Comparison of ENCODE assay signal across 8 cellular contexts in the genomic region with DNA sequence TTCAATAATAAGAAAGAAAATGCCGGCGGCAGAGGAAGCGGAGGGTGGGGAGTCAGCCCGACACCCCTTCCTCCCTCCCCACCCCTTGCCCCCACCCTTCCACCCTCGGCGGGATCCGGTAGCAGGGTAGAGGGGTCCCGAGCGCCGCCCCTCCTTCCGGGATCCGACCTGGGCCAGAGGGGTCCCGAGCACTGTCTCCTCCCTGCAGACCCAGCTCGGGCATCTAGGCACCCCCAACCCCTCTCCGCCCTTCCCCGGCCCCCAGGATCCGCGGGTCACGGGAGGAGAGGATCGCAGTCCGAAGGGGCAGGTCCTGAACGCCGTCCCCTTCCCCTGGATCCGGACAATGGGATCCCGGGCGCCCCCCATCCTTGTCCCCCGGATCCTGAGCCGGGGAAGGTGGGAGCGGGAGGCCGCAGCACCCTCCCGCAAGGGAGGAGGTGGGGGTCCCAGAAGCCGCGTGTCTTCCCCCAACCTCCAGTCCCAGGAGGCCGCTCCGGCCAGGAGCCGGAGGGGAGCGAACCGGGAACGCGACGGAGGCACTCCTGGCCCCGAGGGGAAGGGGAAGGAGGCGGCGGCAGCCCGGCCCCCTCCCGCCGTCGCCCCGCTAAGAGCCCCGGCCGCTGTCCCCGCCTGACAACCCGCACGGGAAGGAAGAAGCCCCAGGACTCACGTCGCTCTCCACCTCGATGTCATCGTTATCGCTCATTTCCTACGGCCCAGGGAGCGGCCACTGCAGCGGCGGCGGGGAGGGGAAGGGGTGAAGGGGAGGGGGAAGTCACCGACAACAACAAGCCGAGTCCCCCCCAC. TPM values are rescaled to one million over a fixed set of nuclear protein-coding genes. Genes with fewer than 3 reads are reported as not detected.
DNase-seq lines count a peak whose midpoint lies in the region; ATAC-seq and TF ChIP-seq lines count a peak whose summit lies in the region.

No MANE protein-coding gene starts in this region.

- peaks cover 53% of the 10 kb centered on the region for H3K36me3 Mint-ChIP-seq in activated T-helper 17 cell treated with anti-CD3 and anti-CD28 coated beads, Interleukin-2, amount 50 U/mL, for 72 hours (ENCODE audit: low read depth)

- H4K12ac ChIP-seq in trophoblast cell (ENCODE audit: low read depth, low read length), result no peak overlapping the region

- peak overlapping the region; percentile 32 for H2AFZ ChIP-seq in trophoblast cell (ENCODE audit: insufficient read depth, low read length, poor library complexity)

- H3K4ac ChIP-seq in trophoblast cell (ENCODE audit: low read depth, low read length), result peak overlapping the region; percentile 19

- no peak for TF ChIP-seq EP300 in gastroesophageal sphincter (IDR thresholded peaks at IDR 0.05)

- H3K14ac ChIP-seq in trophoblast cell (ENCODE audit: low read length), result peak overlapping the region; percentile 49

- H3K18ac ChIP-seq in trophoblast cell (ENCODE audit: low read length), result peak overlapping the region; percentile 80

- H3K27me3 ChIP-seq in gastroesophageal sphincter (no peaks in the 10 kb centered on the region), trophoblast cell (ENCODE audit: insufficient read depth, low read length) (no peaks in the 10 kb centered on the region), vagina (no peaks in the 10 kb centered on the region)

- H3K9me3 Mint-ChIP-seq in activated T-helper 17 cell treated with anti-CD3 and anti-CD28 coated beads, Interleukin-2, amount 50 U/mL, for 72 hours, result no peaks in the 10 kb centered on the region

- no peak overlapping the region for H2BK120ac ChIP-seq in trophoblast cell (ENCODE audit: insufficient read depth, low read length, poor library complexity)

- TF ChIP-seq CTCF in LNCaP clone FGC (IDR thresholded peaks at IDR 0.05; ENCODE audit: control insufficient read depth, extremely low read depth, insufficient read depth) (no peak), gastroesophageal sphincter (IDR thresholded peaks at IDR 0.05) (no peak), vagina (IDR thresholded peaks at IDR 0.05) (no peak)

- peak overlapping the region; percentile 76 for H3K4me2 ChIP-seq in trophoblast cell (ENCODE audit: low read length)

- H3K36me3 ChIP-seq in gastroesophageal sphincter (peaks cover 0 to 9% of the 10 kb centered on the region in 2 donors), trophoblast cell (ENCODE audit: control insufficient read depth in 1 of 2, insufficient read depth in 2 of 2, low read length in 2 of 2) (peaks cover 0 to 2% of the 10 kb centered on the region in 2 experiments), vagina (no peaks in the 10 kb centered on the region)

- peak overlapping the region; percentile 90 for H3K27ac Mint-ChIP-seq in activated T-helper 17 cell treated with anti-CD3 and anti-CD28 coated beads, Interleukin-2, amount 50 U/mL, for 72 hours

- TF ChIP-seq POLR2A in gastroesophageal sphincter (IDR thresholded peaks at IDR 0.05), result no peak
- TF ChIP-seq POLR2A in vagina (IDR thresholded peaks at IDR 0.05), result no peak

- H3K4me1 ChIP-seq in gastroesophageal sphincter (peaks cover 11 to 56% (median 20%) of the 10 kb centered on the region in 3 donors), trophoblast cell (ENCODE audit: control insufficient read depth in 1 of 2, insufficient read depth in 2 of 2, low read length in 2 of 2) (no peaks in the 10 kb centered on the region), vagina (peaks cover 53% of the 10 kb centered on the region)

- peak overlapping the region; percentile 42 for H4K8ac ChIP-seq in trophoblast cell (ENCODE audit: low read depth, low read length)

- no peaks in the 10 kb centered on the region for H3K9me3 ChIP-seq in gastroesophageal sphincter
- H3K9me3 ChIP-seq in trophoblast cell (ENCODE audit: insufficient read depth, low read depth, low read length), result no peaks in the 10 kb centered on the region
- H3K9me3 ChIP-seq in vagina, result no peaks in the 10 kb centered on the region

- H3K27ac ChIP-seq in gastroesophageal sphincter, result peak overlapping the region; percentile 64 to 93 (median 92)
- H3K27ac ChIP-seq in trophoblast cell (ENCODE audit: low read depth, low read length), result peak overlapping the region; percentile 73
- H3K27ac ChIP-seq in vagina, result peak overlapping the region; percentile 92

- peaks cover 4% of the 10 kb centered on the region for H3K79me1 ChIP-seq in trophoblast cell (ENCODE audit: low read length)

- peak overlapping the region; percentile 84 for H3K9ac ChIP-seq in trophoblast cell (ENCODE audit: low read length)

- WGBS in gastroesophageal sphincter (ENCODE audit: low coverage in 1 of 2), 2 donors, result 0 to 1% methylated on average over 1 to 19 of the region's 66 CpGs
- WGBS in trophoblast cell (ENCODE audit: extremely low coverage, insufficient coverage, insufficient read length), result no CpG with 5 or more reads among the region's 66 CpGs

- no peak for DNase-seq in LNCaP clone FGC (ENCODE audit: low read depth)
- DNase-seq in trophoblast cell, result peak in 1 of 2 donors; percentile 2
- DNase-seq in vagina (ENCODE audit: extremely low spot score in 2 of 2), result no peak
- DNase-seq in AG08395 (ENCODE audit: low spot score), result no peak
- DNase-seq in NCI-H1930 (lab: John Stamatoyannopoulos, UW), result no peak

- ATAC-seq in GM21381 (IDR thresholded peaks at IDR 0.05; ENCODE audit: unreplicated experiment) (peak; percentile 0), gastroesophageal sphincter (peak; percentile 54)
- ATAC-seq in activated T-helper 17 cell treated with anti-CD3 and anti-CD28 coated beads, Interleukin-2, amount 50 U/mL, for 72 hours (replicated peaks), result no peak

- H2BK5ac ChIP-seq in trophoblast cell (ENCODE audit: low read depth, low read length, poor library complexity), result peak overlapping the region; percentile 68

- H3K4me1 Mint-ChIP-seq in activated T-helper 17 cell treated with anti-CD3 and anti-CD28 coated beads, Interleukin-2, amount 50 U/mL, for 72 hours, result peaks cover 26% of the 10 kb centered on the region

- no peak overlapping the region for H3K23ac ChIP-seq in trophoblast cell (ENCODE audit: low read length)

- peak overlapping the region; percentile 96 for H3K4me3 ChIP-seq in LNCaP clone FGC (ENCODE audit: low read depth, low read length)
- H3K4me3 ChIP-seq in gastroesophageal sphincter, result peak overlapping the region; percentile 74 to 82
- peak overlapping the region; percentile 85 for H3K4me3 ChIP-seq in trophoblast cell (ENCODE audit: low read depth, low read length)
- peak overlapping the region; percentile 63 to 85 for H3K4me3 ChIP-seq in vagina

- no peak overlapping the region for H2AK5ac ChIP-seq in trophoblast cell (ENCODE audit: low read length)

- H3K4me3 Mint-ChIP-seq in activated T-helper 17 cell treated with anti-CD3 and anti-CD28 coated beads, Interleukin-2, amount 50 U/mL, for 72 hours, result peak overlapping the region; percentile 84

- H4K91ac ChIP-seq in trophoblast cell (ENCODE audit: low read depth, low read length), result peak overlapping the region; percentile 41

- H2BK12ac ChIP-seq in trophoblast cell (ENCODE audit: low read length), result no peak overlapping the region

- H3K27me3 Mint-ChIP-seq in activated T-helper 17 cell treated with anti-CD3 and anti-CD28 coated beads, Interleukin-2, amount 50 U/mL, for 72 hours, result no peaks in the 10 kb centered on the region

- intact Hi-C loops in vagina (cut with DNase I), result loop anchor here (10.0 kb wide), 1 partner anchor 53 kb away; no protein-coding TSS in a partner anchor

- peaks cover 5% of the 10 kb centered on the region for H3K79me2 ChIP-seq in trophoblast cell (ENCODE audit: control insufficient read depth, insufficient read depth, low read length, poor library complexity)

RNA-seq across cellular contexts. Expression of gene MAX, which starts 0.5 kb away (rescaled TPM):
- total RNA-seq in activated T-helper 17 cell treated with anti-CD3 and anti-CD28 coated beads, Interleukin-2, amount 50 U/mL, for 72 hours, result 100 to 1,000 TPM; 105 to 139 TPM
- 10 to 100 TPM; 61.8 to 87.1 (median 80.9) TPM for total RNA-seq in gastroesophageal sphincter
- 56.8 and 61.8 TPM in 2 replicates for polyA plus RNA-seq in trophoblast cell (2013)
- 71.7 TPM for total RNA-seq in vagina
